In genomic region chr11:8209208-8209807, GRCh38 we compare ENCODE assay signal across 10 cellular contexts. TPM values are rescaled to one million over a fixed set of nuclear protein-coding genes. Genes with fewer than 3 reads are reported as not detected.
A peak's percentile ranks its signal among the peaks of the same experiment; 100 is the strongest.
DNase-seq lines count a peak whose midpoint lies in the region; TF ChIP-seq lines count a peak whose summit lies in the region.
"Had no signal": no experiment of that assay in that cellular context is flagged by ENCODE, and none has a peak within 500 bp of the region (broad histone marks: within the 10 kb centered on the region; RNA-seq: fewer than 3 reads in every experiment).

No MANE protein-coding gene starts in this region.

- H3K27me3 ChIP-seq in MM.1S (replicated peaks; ENCODE audit: insufficient read depth, low read length) (no peaks in the 10 kb centered on the region; the same call in 1 of the 2 replicates), colonic mucosa (no peaks in the 10 kb centered on the region)
- H3K27me3 ChIP-seq: ascending aorta had no signal

- H3K9ac ChIP-seq in MM.1S (ENCODE audit: low read length) (no peak overlapping the region), colonic mucosa (ENCODE audit: low read depth in 2 of 2, low read length in 2 of 2) (no peak overlapping the region)

- H3K9me3 ChIP-seq in MM.1S (replicated peaks; ENCODE audit: insufficient read depth, low read length), result no peaks in the 10 kb centered on the region
- no peaks in the 10 kb centered on the region for H3K9me3 ChIP-seq in colonic mucosa
- H3K9me3 ChIP-seq: ascending aorta had no signal

- H3K9me3 Mint-ChIP-seq in osteocyte (ENCODE audit: unreplicated experiment), result no peaks in the 10 kb centered on the region
- no peaks in the 10 kb centered on the region for H3K9me3 Mint-ChIP-seq in Calu3 (ENCODE audit: low read depth, unreplicated experiment)
- H3K9me3 Mint-ChIP-seq: stimulated activated naive CD8-positive, alpha-beta T cell treated with anti-CD3 and anti-CD28 coated beads, Interleukin-15, Interleukin-2, amounts not matched to agents 100 ng/mL and 50 ng/mL, for 24 hours had no signal

- H4K20me1 ChIP-seq in MM.1S (ENCODE audit: insufficient read depth, low read length), result no peaks in the 10 kb centered on the region

- H3K4me3 Mint-ChIP-seq in osteocyte (ENCODE audit: unreplicated experiment) (no peak overlapping the region), Calu3 (ENCODE audit: low read depth, unreplicated experiment) (no peak overlapping the region)
- H3K4me3 Mint-ChIP-seq: stimulated activated naive CD8-positive, alpha-beta T cell treated with anti-CD3 and anti-CD28 coated beads, Interleukin-15, Interleukin-2, amounts not matched to agents 100 ng/mL and 50 ng/mL, for 24 hours had no signal

- H3K36me3 ChIP-seq in MM.1S (replicated peaks; ENCODE audit: insufficient read depth, low read length) (no peaks in the 10 kb centered on the region), colonic mucosa (no peaks in the 10 kb centered on the region)
- H3K36me3 ChIP-seq: ascending aorta had no signal

- no peak overlapping the region for H3K4me3 ChIP-seq in GM12864 (ENCODE audit: low read depth, low read length)
- no peak overlapping the region for H3K4me3 ChIP-seq in MM.1S (ENCODE audit: low read length)
- H3K4me3 ChIP-seq in colonic mucosa, result no peak overlapping the region
- H3K4me3 ChIP-seq: ascending aorta had no signal

- H3K4me1 Mint-ChIP-seq in osteocyte (ENCODE audit: unreplicated experiment) (no peaks in the 10 kb centered on the region), Calu3 (ENCODE audit: low read depth, unreplicated experiment) (no peaks in the 10 kb centered on the region)

- no peaks in the 10 kb centered on the region for H3F3A ChIP-seq in MM.1S (ENCODE audit: insufficient read depth, low read length)

- no peaks in the 10 kb centered on the region for H3K79me2 ChIP-seq in MM.1S (ENCODE audit: low read length)

- H3K27ac ChIP-seq in MM.1S (ENCODE audit: low read length) (no peak overlapping the region), colonic mucosa (no peak overlapping the region)
- H3K27ac ChIP-seq: ascending aorta had no signal

- CTCF ChIA-PET in Calu3 (lab: Charles Lee), result no interaction called here

- peaks cover 21% of the 10 kb centered on the region for H3K27me3 Mint-ChIP-seq in osteocyte (ENCODE audit: unreplicated experiment)
- peaks cover 86% of the 10 kb centered on the region for H3K27me3 Mint-ChIP-seq in Calu3 (ENCODE audit: unreplicated experiment)

- no peak for DNase-seq in GM12864 (ENCODE audit: low read depth)
- no peak for DNase-seq in MM.1S
- DNase-seq in colonic mucosa, result peak; percentile 34
- no peak for DNase-seq in osteocyte (ENCODE audit: extremely low spot score, unreplicated experiment)
- no peak for DNase-seq in A172 (ENCODE audit: low spot score)
- no peak for DNase-seq in Calu3
- no peak for DNase-seq in T-helper 9 cell
- DNase-seq in activated effector memory CD4-positive, alpha-beta T cell treated with Interleukin-2 at 50 U/mL for 16 hours, result no peak

- no peak overlapping the region for H3K4me2 ChIP-seq in MM.1S (ENCODE audit: low read depth, low read length)

- no peak overlapping the region for H3K27ac Mint-ChIP-seq in osteocyte (ENCODE audit: unreplicated experiment)
- no peak overlapping the region for H3K27ac Mint-ChIP-seq in Calu3 (ENCODE audit: unreplicated experiment)
- H3K27ac Mint-ChIP-seq: stimulated activated naive CD8-positive, alpha-beta T cell treated with anti-CD3 and anti-CD28 coated beads, Interleukin-15, Interleukin-2, amounts not matched to agents 100 ng/mL and 50 ng/mL, for 24 hours had no signal

- H3K36me3 Mint-ChIP-seq in osteocyte (ENCODE audit: unreplicated experiment) (no peaks in the 10 kb centered on the region), Calu3 (ENCODE audit: insufficient read depth, unreplicated experiment) (no peaks in the 10 kb centered on the region)

- intact Hi-C loops in colonic mucosa (cut with DNase I) (no loop called here), Calu3 (cut with micrococcal nuclease; ENCODE audit: unreplicated experiment) (no loop called here)

- no peaks in the 10 kb centered on the region for H3K9me2 ChIP-seq in MM.1S (replicated peaks; ENCODE audit: insufficient read depth, low read length)

- BruUV-seq in Calu3 (replicated peaks; lab: Mats Ljungman, UMichigan), result no TSS peak

- peak; percentile 81 for TF ChIP-seq CTCF in GM12864 (IDR thresholded peaks at IDR 0.05; ENCODE audit: low read depth, low read length, missing control alignments)
- TF ChIP-seq CTCF in MM.1S (IDR thresholded peaks at IDR 0.05; ENCODE audit: low read length), result peak; percentile 64
- peak; percentile 24 for TF ChIP-seq CTCF in colonic mucosa (IDR thresholded peaks at IDR 0.05)
- TF ChIP-seq CTCF in osteocyte (IDR thresholded peaks at IDR 0.05), result peak; percentile 28
- no peak for TF ChIP-seq CTCF in Calu3 (IDR thresholded peaks at IDR 0.05; ENCODE audit: unreplicated experiment)

- no peaks in the 10 kb centered on the region for H3K4me1 ChIP-seq in MM.1S (ENCODE audit: low read length)
- no peaks in the 10 kb centered on the region for H3K4me1 ChIP-seq in colonic mucosa
- H3K4me1 ChIP-seq: ascending aorta had no signal

- H2AFZ ChIP-seq in MM.1S (ENCODE audit: low read length), result no peak overlapping the region

RNA-seq across cellular contexts. Expression of gene RIC3, which starts 40.5 kb away (rescaled TPM):
- total RNA-seq in colonic mucosa, result 1 to 10 TPM in 1 of 2 donors, under 1 TPM in 1; 0.79 to 2.0 TPM
- total RNA-seq in osteocyte, result not detected in 2 replicates
- 1.1 TPM in 1 of 2 replicates, not detected in the other for total RNA-seq in A172 (2014; rRNA removed; shearing (Covaris generic))
- total RNA-seq in Calu3 (2022), result 0.12 and 0.38 TPM in 2 replicates

RNA-seq across cellular contexts. Expression of gene LMO1, which starts 54.4 kb away (rescaled TPM):
- not detected for total RNA-seq in colonic mucosa
- not detected in 2 replicates for total RNA-seq in osteocyte
- 0.22 and 1.7 TPM in 2 replicates for total RNA-seq in A172 (2014; rRNA removed; shearing (Covaris generic))
- not detected in 2 replicates for total RNA-seq in Calu3 (2022)
- total RNA-seq: ascending aorta had no signal
